Comparison of ENCODE assay signal across 1 cellular context in genomic region chr2:52193804-52194203, GRCh38.
TF ChIP-seq lines count a peak whose summit lies in the region.

No MANE protein-coding gene starts in this region.

TF ChIP-seq in HCT116, 20 proteins besides CTCF, POLR2A, EP300 and RAD21 (continued from another document):
- no peak for TF ChIP-seq ZNF274 (IDR thresholded peaks at IDR 0.05; ENCODE audit: low read depth, low read length)
